ENCODE assay signal across 8 cellular contexts in the genomic region with DNA sequence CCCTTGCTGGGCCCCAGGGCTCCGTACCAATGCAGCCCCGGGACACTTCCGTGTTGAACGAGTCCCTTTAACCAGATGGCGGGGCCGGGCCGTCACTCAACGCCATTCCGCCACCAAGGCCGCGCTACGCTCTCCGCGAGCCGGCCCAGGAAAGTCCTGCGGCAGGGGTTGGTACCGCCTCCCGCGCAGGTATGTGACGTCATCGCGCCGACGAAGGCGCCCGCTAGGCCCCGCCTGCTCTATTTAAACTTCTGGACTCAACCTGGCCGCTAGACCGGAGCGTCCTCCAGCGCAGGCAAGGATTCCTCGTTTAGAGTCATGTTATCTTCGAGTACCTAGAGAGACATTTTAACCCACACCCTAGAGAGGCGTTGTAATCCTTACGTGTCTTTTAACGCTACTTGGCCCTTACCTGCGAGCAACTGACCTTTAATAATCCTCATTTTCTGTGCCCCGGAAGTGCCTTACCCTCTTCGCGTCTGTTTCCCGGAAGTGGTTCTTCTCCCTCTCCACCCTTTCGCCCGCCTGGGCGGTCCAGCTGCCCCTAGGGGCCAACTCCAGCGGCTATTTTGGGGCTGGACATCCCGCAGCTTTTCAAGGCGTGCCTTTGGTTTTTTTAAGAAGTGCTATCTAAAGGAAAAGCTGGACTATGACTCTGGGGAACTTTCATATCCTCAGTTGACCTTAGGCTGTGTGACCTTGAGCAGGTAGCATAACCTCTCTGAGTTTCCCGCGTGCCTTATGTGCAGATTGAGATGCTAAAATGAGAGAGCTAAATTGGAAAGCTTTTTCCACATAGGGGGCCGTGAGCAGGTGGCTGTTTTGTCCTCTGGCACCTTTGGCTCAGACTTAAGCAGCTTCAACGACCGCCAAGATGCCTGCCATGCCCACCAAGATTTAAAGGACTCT. TPM values are rescaled to one million over a fixed set of nuclear protein-coding genes. Genes with fewer than 3 reads are reported as not detected.
DNase-seq lines count a peak whose midpoint lies in the region; ATAC-seq and TF ChIP-seq lines count a peak whose summit lies in the region.

A gene with protein sequence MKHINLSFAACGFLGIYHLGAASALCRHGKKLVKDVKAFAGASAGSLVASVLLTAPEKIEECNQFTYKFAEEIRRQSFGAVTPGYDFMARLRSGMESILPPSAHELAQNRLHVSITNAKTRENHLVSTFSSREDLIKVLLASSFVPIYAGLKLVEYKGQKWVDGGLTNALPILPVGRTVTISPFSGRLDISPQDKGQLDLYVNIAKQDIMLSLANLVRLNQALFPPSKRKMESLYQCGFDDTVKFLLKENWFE (minus strand): TSS at position 155 of the 909 bp plus-strand sequence. CDS start 1,294 bp downstream, outside the sequence.

- no peak for TF ChIP-seq CTCF in RWPE2 (IDR thresholded peaks at IDR 0.05; ENCODE audit: poor library complexity, severe bottlenecking)

- no peak within 1 kb of the TSS for H3K23ac ChIP-seq in neuronal stem cell (ENCODE audit: low read depth, low read length, poor library complexity)

- peak within 1 kb of the TSS; percentile 17 for H4K8ac ChIP-seq in neuronal stem cell (ENCODE audit: low read depth, low read length)

- H3K4me2 ChIP-seq in neuronal stem cell (ENCODE audit: insufficient read depth, low read length, poor library complexity, severe bottlenecking) = peak within 1 kb of the TSS; percentile 45

- H2BK5ac ChIP-seq in neuronal stem cell (ENCODE audit: low read length) = no peak within 1 kb of the TSS

- no peak within 1 kb of the TSS for H2BK12ac ChIP-seq in neuronal stem cell (ENCODE audit: low read length)

- no CpG with 5 or more reads among the region's 52 CpGs for WGBS in neuronal stem cell (ENCODE audit: extremely low coverage in 2 of 2, insufficient read length in 2 of 2, insufficient replicate concordance in 1 of 2), 2 donors

- no peak within 1 kb of the TSS for H2AK5ac ChIP-seq in neuronal stem cell (ENCODE audit: low read depth, low read length)

- H3K14ac ChIP-seq in neuronal stem cell (ENCODE audit: low read length) = no peak within 1 kb of the TSS

- no peaks in the 10 kb centered on the region for H3K79me1 ChIP-seq in neuronal stem cell (ENCODE audit: low read depth, low read length)

- H3K27me3 ChIP-seq in RWPE2 (ENCODE audit: insufficient read depth, poor library complexity, severe bottlenecking) (no peaks in the 10 kb centered on the region), neuronal stem cell (ENCODE audit: control insufficient read depth in 3 of 3, insufficient read depth in 3 of 3, low read depth in 1 of 3, low read length in 3 of 3) (no peaks in the 10 kb centered on the region)

- H3K4me1 ChIP-seq in RWPE2 (ENCODE audit: insufficient read depth, poor library complexity, severe bottlenecking) = no peaks in the 10 kb centered on the region
- peaks cover 0 to 2% of the 10 kb centered on the region in 2 donors for H3K4me1 ChIP-seq in neuronal stem cell (ENCODE audit: control insufficient read depth in 2 of 2, insufficient read depth in 1 of 2, low read depth in 1 of 2, low read length in 2 of 2)

- DNase-seq in AML-193 (lab: John Stamatoyannopoulos, UW) = peak; percentile 70 to 74
- peak; percentile 81 for DNase-seq in GM19238 (ENCODE audit: insufficient read length, low spot score)
- DNase-seq in RWPE2 (ENCODE audit: low spot score) = peak; percentile 61
- DNase-seq in activated naive CD4-positive, alpha-beta T cell (lab: John Stamatoyannopoulos, UW) = peak; percentile 31 to 80 (median 65)
- DNase-seq in foreskin melanocyte = peak; percentile 40
- DNase-seq in neuronal stem cell (ENCODE audit: low spot score) = peak; percentile 66
- DNase-seq in stromal cell of bone marrow (ENCODE audit: low read depth) = peak; percentile 31

- H3K36me3 ChIP-seq in RWPE2 (ENCODE audit: low read depth) (peaks cover 14% of the 10 kb centered on the region), neuronal stem cell (replicated peaks in 1 of 2; ENCODE audit: control insufficient read depth in 2 of 2, insufficient read depth in 2 of 2, low read length in 2 of 2) (peaks cover 0 to 3% of the 10 kb centered on the region in 2 donors)

- ATAC-seq in HG03442 (IDR thresholded peaks at IDR 0.05; ENCODE audit: unreplicated experiment) = peak; percentile 90
- peak; percentile 90 for ATAC-seq in RWPE2 (ENCODE audit: low read depth)

- peak within 1 kb of the TSS; percentile 59 for H3K4me3 ChIP-seq in RWPE2 (ENCODE audit: severe bottlenecking)
- peak within 1 kb of the TSS; percentile 63 to 89 for H3K4me3 ChIP-seq in neuronal stem cell (ENCODE audit: low read length in 2 of 2)

- H3K9ac ChIP-seq in neuronal stem cell (ENCODE audit: low read depth, low read length, poor library complexity) = peak within 1 kb of the TSS; percentile 60

- no peak within 1 kb of the TSS for H2BK15ac ChIP-seq in neuronal stem cell (ENCODE audit: low read length)

- H4K91ac ChIP-seq in neuronal stem cell (ENCODE audit: low read depth, low read length, poor library complexity) = no peak within 1 kb of the TSS

- H3K27ac ChIP-seq in RWPE2 (ENCODE audit: poor library complexity, severe bottlenecking) (peak within 1 kb of the TSS; percentile 58), neuronal stem cell (replicated peaks; ENCODE audit: low read length) (no peak within 1 kb of the TSS)

- H2BK120ac ChIP-seq in neuronal stem cell (ENCODE audit: low read depth, low read length) = no peak within 1 kb of the TSS

- no peak within 1 kb of the TSS for H3K4ac ChIP-seq in neuronal stem cell (ENCODE audit: low read length)

- peak within 1 kb of the TSS; percentile 91 for H2AFZ ChIP-seq in neuronal stem cell (ENCODE audit: low read length)

- H3K18ac ChIP-seq in neuronal stem cell (ENCODE audit: low read length) = peak within 1 kb of the TSS; percentile 38

- no peaks in the 10 kb centered on the region for H3K9me3 ChIP-seq in RWPE2 (ENCODE audit: severe bottlenecking)
- H3K9me3 ChIP-seq in neuronal stem cell (replicated peaks in 1 of 2; ENCODE audit: control insufficient read depth in 2 of 2, insufficient read depth in 1 of 2, low read depth in 1 of 2, low read length in 2 of 2) = no peaks in the 10 kb centered on the region

RNA-seq across cellular contexts. Expression of the gene that starts here (rescaled TPM):
- 31.5 TPM for polyA plus RNA-seq in neuronal stem cell (2013, experiment 1 of 2)
- polyA plus RNA-seq in neuronal stem cell (2013, experiment 2 of 2) = 29.2 TPM

Comparison
In these comparisons a context has a peak if more than half of its experiments do, and no peak if none do; other contexts are left out.
1. DNase-seq: peak in every context shown above with its lines; median percentile 81 in GM19238; 72 in AML-193; 66 in neuronal stem cell; 65 in activated naive CD4-positive, alpha-beta T cell; 61 in RWPE2; 40 in foreskin melanocyte; 31 in stromal cell of bone marrow.